8 cellular contexts compared by ENCODE assay signal in the genomic region with DNA sequence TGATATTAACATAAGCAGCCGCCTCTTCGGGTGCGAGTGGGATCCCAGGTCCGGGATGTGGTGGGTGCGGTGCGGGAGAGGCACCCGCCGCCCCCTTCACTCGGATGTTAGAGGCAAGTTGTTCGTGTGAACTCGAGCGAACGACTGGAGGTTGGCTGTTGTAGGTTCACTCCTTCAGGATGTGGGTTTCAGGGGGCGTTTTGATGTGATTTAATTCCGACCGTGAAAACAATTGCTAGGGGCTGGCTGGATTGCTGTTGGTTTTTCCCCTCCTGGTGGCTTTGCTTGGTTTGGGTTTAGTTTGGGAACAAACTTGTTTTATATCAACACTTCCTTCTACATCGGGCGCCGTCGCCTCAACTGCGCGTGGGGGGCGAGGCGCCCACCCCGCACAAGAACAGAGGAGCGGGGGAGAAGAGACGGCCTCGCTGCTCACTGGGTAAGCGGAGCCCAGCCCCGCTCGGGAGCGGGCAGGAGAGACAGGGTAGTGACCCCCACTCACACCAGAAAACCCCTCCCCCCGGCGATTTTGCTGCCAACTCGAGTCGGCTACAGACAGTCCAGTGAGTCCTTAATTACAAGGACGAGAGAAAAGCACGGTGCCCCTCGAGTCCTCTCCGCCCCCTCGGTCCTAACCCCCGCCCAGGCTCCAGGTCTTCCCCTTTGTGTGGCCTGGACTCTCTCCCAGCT. TPM values are rescaled to one million over a fixed set of nuclear protein-coding genes. Genes with fewer than 3 reads are reported as not detected.
DNase-seq lines count a peak whose midpoint lies in the region; ATAC-seq, FAIRE-seq and TF ChIP-seq lines count a peak whose summit lies in the region.

No MANE protein-coding gene starts in this region.

- FAIRE-seq in HTR-8/SVneo (lab: Jason Lieb, UNC), result no peak

- 20 to 29% methylated on average over 4 to 15 of the region's 42 CpGs for WGBS in esophagus squamous epithelium, 2 donors

- no peaks in the 10 kb centered on the region for H3K36me3 ChIP-seq in esophagus squamous epithelium

- TF ChIP-seq POLR2A in esophagus squamous epithelium (IDR thresholded peaks at IDR 0.05), result no peak

- H3K9me3 ChIP-seq in esophagus squamous epithelium, result no peaks in the 10 kb centered on the region

- peaks cover 11 to 62% (median 14%) of the 10 kb centered on the region in 3 donors for H3K4me1 ChIP-seq in esophagus squamous epithelium

- ATAC-seq in GM21423 (IDR thresholded peaks at IDR 0.05; ENCODE audit: unreplicated experiment) (no peak), HG03565 (IDR thresholded peaks at IDR 0.05; ENCODE audit: unreplicated experiment) (no peak)

- TF ChIP-seq CTCF in GM13977 (IDR thresholded peaks at IDR 0.05; ENCODE audit: extremely low read depth, insufficient read depth, missing control alignments) (no peak), esophagus squamous epithelium (IDR thresholded peaks at IDR 0.05) (no peak)

- peak overlapping the region in 3 of 4 donors; percentile 65 to 88 (median 76) for H3K27ac ChIP-seq in esophagus squamous epithelium

- H3K4me3 ChIP-seq in esophagus squamous epithelium, result peak overlapping the region in 3 of 4 donors; percentile 63 to 73 (median 66)

- in situ Hi-C loops in GM13977 (cut with MboI; ENCODE audit: low pct_unique_long_range_greater_than_20kb, low sequenced_read_pairs, unreplicated experiment), result no loop called here

- intact Hi-C loops in esophagus squamous epithelium (cut with DNase I), result no loop called here

- DNase-seq in GM13977 (ENCODE audit: low spot score) (peak; percentile 30), esophagus squamous epithelium (lab: John Stamatoyannopoulos, UW) (no peak), amygdala (lab: John Stamatoyannopoulos, UW) (no peak), HTR-8/SVneo (ENCODE audit: insufficient read length, low spot score) (no peak)
- peak; percentile 45 to 53 for DNase-seq in activated CD4-positive, alpha-beta T cell treated with anti-CD3 and anti-CD28 coated beads, Interleukin-2, amount 50 U/mL, for 4 hours
- DNase-seq in stimulated activated CD4-positive, alpha-beta T cell treated with anti-CD3 and anti-CD28 coated beads, Interleukin-4, amount 100 ng/mL, for 1 hour, result peak; percentile 55

- peaks cover 0 to 97% (median 18%) of the 10 kb centered on the region in 4 donors for H3K27me3 ChIP-seq in esophagus squamous epithelium

RNA-seq across cellular contexts. Expression of a gene that starts 3.0 kb away (rescaled TPM):
- total RNA-seq in esophagus squamous epithelium, result 10 to 100 TPM in 2 of 4 donors, 1 to 10 TPM in 2; 8.0 to 13.9 (median 10.1) TPM

Comparison
In these comparisons a context has a peak if more than half of its experiments do, and no peak if none do; other contexts are left out.
1. DNase-seq: peak in GM13977 (single experiment), activated CD4-positive, alpha-beta T cell treated with anti-CD3 and anti-CD28 coated beads, Interleukin-2, amount 50 U/mL, for 4 hours (2 of 2) and stimulated activated CD4-positive, alpha-beta T cell treated with anti-CD3 and anti-CD28 coated beads, Interleukin-4, amount 100 ng/mL, for 1 hour (single experiment); none in esophagus squamous epithelium (single experiment), amygdala (0 of 56) and HTR-8/SVneo (single experiment).